ENCODE assay signal across 14 cellular contexts in the genomic region with DNA sequence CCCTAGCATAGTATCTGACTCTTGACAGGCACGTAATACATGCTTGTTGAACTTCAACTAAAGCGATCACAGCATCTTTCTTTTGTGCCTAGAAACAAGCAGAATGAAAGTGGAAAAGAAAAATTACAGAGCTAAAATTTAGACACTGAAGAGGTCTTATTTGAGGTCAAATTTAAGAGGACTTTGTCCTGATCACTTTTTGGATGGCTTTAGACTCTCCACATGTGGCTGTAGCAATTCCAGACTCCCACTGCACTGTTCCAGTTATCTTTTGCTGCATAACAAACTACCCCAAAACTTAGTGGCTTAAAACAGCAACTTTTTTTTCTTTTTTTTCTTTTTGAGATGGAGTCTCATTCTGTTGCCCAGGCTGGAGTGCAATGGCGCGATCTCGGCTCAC. TPM values are rescaled to one million over a fixed set of nuclear protein-coding genes. Genes with fewer than 3 reads are reported as not detected.
A peak's percentile ranks its signal among the peaks of the same experiment; 100 is the strongest.
DNase-seq lines count a peak whose midpoint lies in the region; ATAC-seq and TF ChIP-seq lines count a peak whose summit lies in the region.
"Had no signal": no experiment of that assay in that cellular context is flagged by ENCODE, and none has a peak within 500 bp of the region (broad histone marks: within the 10 kb centered on the region; RNA-seq: fewer than 3 reads in every experiment).

No MANE protein-coding gene starts in this region.

- H3K9me3 Mint-ChIP-seq in natural killer cell treated with Interleukin-12 subunit alpha and Interleukin-12 subunit beta and Interleukin-15 and Interleukin-18, amount 100 ng/mL, for 72 hours, result no peaks in the 10 kb centered on the region
- no peaks in the 10 kb centered on the region for H3K9me3 Mint-ChIP-seq in natural killer cell
- H3K9me3 Mint-ChIP-seq: CD4-positive, alpha-beta memory T cell had no signal

- peak overlapping the region; percentile 51 for H3K4me3 Mint-ChIP-seq in natural killer cell treated with Interleukin-12 subunit alpha and Interleukin-12 subunit beta and Interleukin-15 and Interleukin-18, amount 100 ng/mL, for 72 hours
- H3K4me3 Mint-ChIP-seq in natural killer cell, result no peak overlapping the region
- H3K4me3 Mint-ChIP-seq: CD4-positive, alpha-beta memory T cell had no signal

- H3K27ac ChIP-seq in subcutaneous abdominal adipose tissue (ENCODE audit: low read depth, low read length), result peak overlapping the region; percentile 97
- H3K27ac ChIP-seq in uterus, result peak overlapping the region in 1 of 2 donors; percentile 71
- H3K27ac ChIP-seq: C4-2B had no signal

- intact Hi-C loops in natural killer cell (cut with micrococcal nuclease), result no loop called here
- intact Hi-C loops in uterus (cut with DNase I; ENCODE audit: low total_unique reads), result no loop called here

- H3K27me3 ChIP-seq in subcutaneous abdominal adipose tissue (ENCODE audit: control insufficient read depth in 5 of 5, insufficient read depth in 4 of 5, low read length in 5 of 5) (no peaks in the 10 kb centered on the region), uterus (no peaks in the 10 kb centered on the region)
- H3K27me3 ChIP-seq: BE2C had no signal

- no peak for TF ChIP-seq POLR2A in uterus (IDR thresholded peaks at IDR 0.05)

- H3K27ac Mint-ChIP-seq in natural killer cell treated with Interleukin-12 subunit alpha and Interleukin-12 subunit beta and Interleukin-15 and Interleukin-18, amount 100 ng/mL, for 72 hours, result peak overlapping the region; percentile 2 to 15
- H3K27ac Mint-ChIP-seq in natural killer cell, result no peak overlapping the region

- H3K4me3 ChIP-seq in subcutaneous abdominal adipose tissue (ENCODE audit: low read depth in 1 of 5, low read length in 5 of 5) (no peak overlapping the region), uterus (no peak overlapping the region)
- H3K4me3 ChIP-seq: HAP-1 had no signal

- no peaks in the 10 kb centered on the region for H3K9me3 ChIP-seq in subcutaneous abdominal adipose tissue (ENCODE audit: control insufficient read depth in 5 of 5, low read length in 5 of 5)
- H3K9me3 ChIP-seq in uterus, result no peaks in the 10 kb centered on the region
- H3K9me3 ChIP-seq: BE2C, HAP-1 had no signal

- H3K36me3 Mint-ChIP-seq in natural killer cell treated with Interleukin-12 subunit alpha and Interleukin-12 subunit beta and Interleukin-15 and Interleukin-18, amount 100 ng/mL, for 72 hours, result no peaks in the 10 kb centered on the region
- no peaks in the 10 kb centered on the region for H3K36me3 Mint-ChIP-seq in natural killer cell
- H3K36me3 Mint-ChIP-seq: CD4-positive, alpha-beta memory T cell had no signal

- peaks cover 6 to 9% of the 10 kb centered on the region in 2 donors for H3K4me1 Mint-ChIP-seq in natural killer cell treated with Interleukin-12 subunit alpha and Interleukin-12 subunit beta and Interleukin-15 and Interleukin-18, amount 100 ng/mL, for 72 hours (ENCODE audit: low read depth in 2 of 2)
- H3K4me1 Mint-ChIP-seq in natural killer cell, result no peaks in the 10 kb centered on the region

- ATAC-seq in natural killer cell treated with Interleukin-12 subunit alpha and Interleukin-12 subunit beta and Interleukin-15 and Interleukin-18, amount 100 ng/mL, for 72 hours, result no peak
- ATAC-seq in natural killer cell (no peak), left lobe of liver (peak; percentile 50)

- H3K27me3 Mint-ChIP-seq in natural killer cell treated with Interleukin-12 subunit alpha and Interleukin-12 subunit beta and Interleukin-15 and Interleukin-18, amount 100 ng/mL, for 72 hours, result peaks cover 0 to 2% of the 10 kb centered on the region in 2 donors
- no peaks in the 10 kb centered on the region for H3K27me3 Mint-ChIP-seq in natural killer cell (ENCODE audit: low read depth in 2 of 2)
- H3K27me3 Mint-ChIP-seq: CD4-positive, alpha-beta memory T cell had no signal

- H3K9ac ChIP-seq in subcutaneous abdominal adipose tissue (ENCODE audit: low read length in 5 of 5), result peak overlapping the region in 1 of 5 donors; percentile 13

- H3K4me1 ChIP-seq in subcutaneous abdominal adipose tissue (ENCODE audit: control insufficient read depth in 5 of 5, insufficient read depth in 5 of 5, low read length in 5 of 5) (peaks cover 3 to 62% (median 34%) of the 10 kb centered on the region in 5 donors), uterus (no peaks in the 10 kb centered on the region)
- H3K4me1 ChIP-seq: BE2C, HAP-1 had no signal

- H3K36me3 ChIP-seq in subcutaneous abdominal adipose tissue (ENCODE audit: control insufficient read depth in 5 of 5, insufficient read depth in 5 of 5, low read length in 5 of 5), result no peaks in the 10 kb centered on the region
- no peaks in the 10 kb centered on the region for H3K36me3 ChIP-seq in uterus
- H3K36me3 ChIP-seq: BE2C, HAP-1 had no signal

- no peak for DNase-seq in natural killer cell treated with Interleukin-12 subunit alpha and Interleukin-12 subunit beta and Interleukin-15 and Interleukin-18, amount 100 ng/mL, for 72 hours (ENCODE audit: low spot score)
- DNase-seq in natural killer cell (no peak), left lobe of liver (ENCODE audit: low spot score) (no peak), uterus (no peak), NCI-H226 (no peak), DMS79 treated with DMSO at 0.1 percent for 48 hours (lab: John Stamatoyannopoulos, UW) (no peak)
- DNase-seq: BE2C; CD4-positive, alpha-beta memory T cell; DMS153; DND-41; GDM1 had no signal

- TF ChIP-seq CTCF in natural killer cell (IDR thresholded peaks at IDR 0.05) (no peak), uterus (IDR thresholded peaks at IDR 0.05) (no peak)

RNA-seq across cellular contexts. Expression of a gene that starts 23.5 kb away (rescaled TPM):
- 10 to 100 TPM; 24.4 to 25.7 TPM for total RNA-seq in natural killer cell treated with Interleukin-12 subunit alpha and Interleukin-12 subunit beta and Interleukin-15 and Interleukin-18, amount 100 ng/mL, for 72 hours
- total RNA-seq in natural killer cell, result 10 to 100 TPM; 20.4 to 27.3 (median 22.8) TPM
- 10.9 TPM for total RNA-seq in left lobe of liver
- total RNA-seq in uterus, result 10 to 100 TPM; 18.2 to 24.2 (median 19.3) TPM

RNA-seq across cellular contexts. Expression of a gene that starts 23.8 kb away (rescaled TPM):
- 10 to 100 TPM; 16.0 to 31.4 TPM for total RNA-seq in natural killer cell treated with Interleukin-12 subunit alpha and Interleukin-12 subunit beta and Interleukin-15 and Interleukin-18, amount 100 ng/mL, for 72 hours
- total RNA-seq in natural killer cell (10 to 100 TPM; 16.7 to 26.1 (median 22.3) TPM), left lobe of liver (17.8 TPM), uterus (10 to 100 TPM; 14.7 to 33.2 (median 32.3) TPM)

Comparison
In these comparisons a context has a peak if more than half of its experiments do, and no peak if none do; other contexts are left out.
1. H3K27ac Mint-ChIP-seq: peak in natural killer cell treated with Interleukin-12 subunit alpha and Interleukin-12 subunit beta and Interleukin-15 and Interleukin-18, amount 100 ng/mL, for 72 hours (2 of 2); none in natural killer cell (0 of 2).